23 cellular contexts compared by ENCODE assay signal in genomic region chr1:9065213-9065751, GRCh38. TPM values are rescaled to one million over a fixed set of nuclear protein-coding genes. Genes with fewer than 3 reads are reported as not detected.
DNase-seq lines count a peak whose midpoint lies in the region; ATAC-seq and TF ChIP-seq lines count a peak whose summit lies in the region.
"Had no signal": no experiment of that assay in that cellular context is flagged by ENCODE, and none has a peak within 500 bp of the region (broad histone marks: within the 10 kb centered on the region; RNA-seq: fewer than 3 reads in every experiment).

No MANE protein-coding gene starts in this region.

- H3K36me3 ChIP-seq in left ventricle myocardium inferior (no peaks in the 10 kb centered on the region), esophagus muscularis mucosa (no peaks in the 10 kb centered on the region), parathyroid adenoma (ENCODE audit: control insufficient read depth, insufficient read depth, low read length) (no peaks in the 10 kb centered on the region), uterus (no peaks in the 10 kb centered on the region), Karpas-422 (ENCODE audit: insufficient read depth, low read length) (no peaks in the 10 kb centered on the region)
- H3K36me3 ChIP-seq: tibial nerve, WERI-Rb-1 had no signal

- H3K4me3 ChIP-seq in left ventricle myocardium inferior (no peak overlapping the region), right cardiac atrium (ENCODE audit: low read length) (no peak overlapping the region), esophagus muscularis mucosa (no peak overlapping the region), parathyroid adenoma (ENCODE audit: low read depth, low read length) (no peak overlapping the region), uterus (no peak overlapping the region), Karpas-422 (ENCODE audit: low read length) (no peak overlapping the region)
- H3K4me3 ChIP-seq: A549, tibial nerve had no signal

- no peak for TF ChIP-seq POLR2A in esophagus muscularis mucosa (IDR thresholded peaks at IDR 0.05; ENCODE audit: low read depth)
- TF ChIP-seq POLR2A in uterus (IDR thresholded peaks at IDR 0.05) = no peak

- WGBS in right cardiac atrium = 64% methylated on average over 7 of the region's 7 CpGs
- WGBS in esophagus muscularis mucosa = 46% methylated on average over 7 of the region's 7 CpGs

- H3K79me2 ChIP-seq in parathyroid adenoma = no peaks in the 10 kb centered on the region
- H3K79me2 ChIP-seq in Karpas-422 (ENCODE audit: low read length) = no peaks in the 10 kb centered on the region

- TF ChIP-seq CTCF in left ventricle myocardium inferior (IDR thresholded peaks at IDR 0.05; ENCODE audit: borderline replicate concordance) (no peak), esophagus muscularis mucosa (IDR thresholded peaks at IDR 0.05) (no peak), parathyroid adenoma (IDR thresholded peaks at IDR 0.05) (no peak), uterus (IDR thresholded peaks at IDR 0.05) (no peak)

- peak overlapping the region; percentile 73 for H3K27ac ChIP-seq in left ventricle myocardium inferior (replicated peaks)
- no peak overlapping the region for H3K27ac ChIP-seq in right cardiac atrium (ENCODE audit: low read length)
- peak overlapping the region; percentile 74 to 86 (median 78) for H3K27ac ChIP-seq in esophagus muscularis mucosa (replicated peaks in 1 of 4)
- no peak overlapping the region for H3K27ac ChIP-seq in parathyroid adenoma
- peak overlapping the region; percentile 76 to 78 for H3K27ac ChIP-seq in uterus
- no peak overlapping the region for H3K27ac ChIP-seq in Karpas-422 (ENCODE audit: low read length)
- H3K27ac ChIP-seq: A549, WERI-Rb-1 had no signal

- H3K4me2 ChIP-seq in parathyroid adenoma (ENCODE audit: low read length) (no peak overlapping the region), Karpas-422 (ENCODE audit: low read depth, low read length, poor library complexity, severe bottlenecking) (no peak overlapping the region)
- H3K4me2 ChIP-seq: A549 had no signal

- no peak for ATAC-seq in right cardiac atrium
- ATAC-seq: A549 had no signal

- no peak for TF ChIP-seq EP300 in esophagus muscularis mucosa (IDR thresholded peaks at IDR 0.05)

- intact Hi-C loops in left ventricle myocardium inferior (cut with micrococcal nuclease) (no loop called here), right cardiac atrium (cut with DNase I) (no loop called here), esophagus muscularis mucosa (cut with DNase I) (no loop called here), uterus (cut with DNase I; ENCODE audit: low total_unique reads) (no loop called here)

- H3K9ac ChIP-seq in parathyroid adenoma = no peak overlapping the region
- H3K9ac ChIP-seq in Karpas-422 (ENCODE audit: low read length) = no peak overlapping the region

- H2AFZ ChIP-seq in parathyroid adenoma = peak overlapping the region; percentile 28
- no peak overlapping the region for H2AFZ ChIP-seq in Karpas-422 (ENCODE audit: low read length)

- peaks cover 60% of the 10 kb centered on the region for H3K4me1 ChIP-seq in left ventricle myocardium inferior
- peaks cover 6% of the 10 kb centered on the region for H3K4me1 ChIP-seq in right cardiac atrium (ENCODE audit: control insufficient read depth, insufficient read depth, low read length)
- peaks cover 34 to 81% (median 69%) of the 10 kb centered on the region in 4 donors for H3K4me1 ChIP-seq in esophagus muscularis mucosa
- peaks cover 2% of the 10 kb centered on the region for H3K4me1 ChIP-seq in parathyroid adenoma
- H3K4me1 ChIP-seq in uterus = peaks cover 0 to 6% of the 10 kb centered on the region in 2 donors
- H3K4me1 ChIP-seq in Karpas-422 (ENCODE audit: low read length) = peaks cover 52% of the 10 kb centered on the region

- no peaks in the 10 kb centered on the region for H3K27me3 ChIP-seq in left ventricle myocardium inferior (ENCODE audit: low read depth)
- H3K27me3 ChIP-seq in right cardiac atrium (ENCODE audit: control insufficient read depth, insufficient read depth) = no peaks in the 10 kb centered on the region
- no peaks in the 10 kb centered on the region for H3K27me3 ChIP-seq in esophagus muscularis mucosa
- H3K27me3 ChIP-seq in parathyroid adenoma (ENCODE audit: control insufficient read depth, insufficient read depth, low read length) = no peaks in the 10 kb centered on the region
- H3K27me3 ChIP-seq in uterus = no peaks in the 10 kb centered on the region
- H3K27me3 ChIP-seq in Karpas-422 (ENCODE audit: low read length) = no peaks in the 10 kb centered on the region
- H3K27me3 ChIP-seq: tibial nerve had no signal

- peaks cover 4% of the 10 kb centered on the region; the same call in 1 of the 2 replicates for H4K20me1 ChIP-seq in Karpas-422 (ENCODE audit: insufficient read depth, low read depth, low read length)

- H3K9me3 ChIP-seq in left ventricle myocardium inferior (replicated peaks) (no peaks in the 10 kb centered on the region), right cardiac atrium (ENCODE audit: control insufficient read depth, low read length) (no peaks in the 10 kb centered on the region), esophagus muscularis mucosa (no peaks in the 10 kb centered on the region), parathyroid adenoma (ENCODE audit: control insufficient read depth, low read length) (no peaks in the 10 kb centered on the region), uterus (no peaks in the 10 kb centered on the region), Karpas-422 (ENCODE audit: low read length) (no peaks in the 10 kb centered on the region)
- H3K9me3 ChIP-seq: A549, tibial nerve had no signal

- DNase-seq in left ventricle myocardium inferior = no peak
- DNase-seq in right cardiac atrium = no peak
- DNase-seq in esophagus muscularis mucosa (ENCODE audit: extremely low spot score) = no peak
- DNase-seq in uterus = no peak
- DNase-seq in Karpas-422 = no peak
- no peak for DNase-seq in stimulated activated CD8-positive, alpha-beta memory T cell treated with anti-CD3 and anti-CD28 coated beads, Interleukin-4, amount 100 ng/mL, for 48 hours
- DNase-seq in NCI-H2081 treated with DMSO at 0.1 percent for 48 hours (lab: John Stamatoyannopoulos, UW) = no peak
- DNase-seq: activated CD4-positive, alpha-beta memory T cell treated with anti-CD3 and anti-CD28 coated beads for 36 hours; activated naive CD4-positive, alpha-beta T cell treated with anti-CD3 and anti-CD28 coated beads, Interleukin-2, amount 10 ng/mL, durations not matched to agents 7 days and 5 days; CD4-positive, alpha-beta T cell; kidney glomerular epithelial cell; NCI-H1694 treated with DMSO at 0.1 percent for 48 hours; NCI-H446; SHP77; stimulated activated CD4-positive, alpha-beta T cell treated with anti-CD3 and anti-CD28 coated beads, Interleukin-12 subunit alpha, Interleukin-12 subunit beta, amount 100 ng/mL, for 4 hours; T-helper 1 cell; WERI-Rb-1 had no signal

- H3K9me2 ChIP-seq in Karpas-422 (replicated peaks; ENCODE audit: insufficient read depth, low read length) = no peaks in the 10 kb centered on the region

RNA-seq across cellular contexts. Expression of gene SLC2A5, which starts 4.2 kb away (rescaled TPM):
- total RNA-seq in left ventricle myocardium inferior (4.2 TPM), right cardiac atrium (1 to 10 TPM in 3 of 4 donors, under 1 TPM in 1; 0.93 to 3.6 (median 2.7) TPM), esophagus muscularis mucosa (1 to 10 TPM in 1 of 4 donors, under 1 TPM in 2, not detected in 1; 0.06 to 2.0 (median 0.57) TPM), uterus (1 to 10 TPM in 2 of 4 donors, not detected in 2; 1.1 to 2.4 TPM)
- 2.2 TPM for polyA plus RNA-seq in right cardiac atrium
- total RNA-seq in Karpas-422 (2014; rRNA removed; shearing (Covaris generic); ENCODE audit: low replicate concordance) = 0.07 and 0.22 TPM in 2 replicates
- total RNA-seq: activated CD4-positive, alpha-beta memory T cell treated with anti-CD3 and anti-CD28 coated beads for 36 hours; CD4-positive, alpha-beta T cell had no signal

RNA-seq across cellular contexts. Expression of gene SLC2A7, which starts 39.1 kb away (rescaled TPM):
- total RNA-seq in left ventricle myocardium inferior = not detected
- not detected for total RNA-seq in right cardiac atrium
- polyA plus RNA-seq in right cardiac atrium = not detected
- total RNA-seq in esophagus muscularis mucosa = not detected
- not detected for total RNA-seq in uterus
- not detected in 2 replicates for total RNA-seq in Karpas-422 (2014; rRNA removed; shearing (Covaris generic); ENCODE audit: low replicate concordance)
- total RNA-seq: activated CD4-positive, alpha-beta memory T cell treated with anti-CD3 and anti-CD28 coated beads for 36 hours; astrocyte; CD4-positive, alpha-beta T cell; fibroblast of villous mesenchyme; mononuclear cell; tibial nerve had no signal
- polyA plus RNA-seq: A549 had no signal

Comparison
In these comparisons a context has a peak if more than half of its experiments do, and no peak if none do; other contexts are left out.
1. H3K27ac ChIP-seq: peak in left ventricle myocardium inferior (single experiment), esophagus muscularis mucosa (4 of 4) and uterus (2 of 2); none in right cardiac atrium (single experiment), parathyroid adenoma (single experiment) and Karpas-422 (single experiment).